1 cellular context compared by ENCODE assay signal in genomic region chr17:46818929-46819859, GRCh38.
TF ChIP-seq lines count a peak whose summit lies in the region.

No MANE protein-coding gene starts in this region.

TF ChIP-seq in SK-N-SH, 30 proteins besides CTCF, POLR2A, EP300 and RAD21 (continued from another document):
- TF ChIP-seq, protein P1, sequence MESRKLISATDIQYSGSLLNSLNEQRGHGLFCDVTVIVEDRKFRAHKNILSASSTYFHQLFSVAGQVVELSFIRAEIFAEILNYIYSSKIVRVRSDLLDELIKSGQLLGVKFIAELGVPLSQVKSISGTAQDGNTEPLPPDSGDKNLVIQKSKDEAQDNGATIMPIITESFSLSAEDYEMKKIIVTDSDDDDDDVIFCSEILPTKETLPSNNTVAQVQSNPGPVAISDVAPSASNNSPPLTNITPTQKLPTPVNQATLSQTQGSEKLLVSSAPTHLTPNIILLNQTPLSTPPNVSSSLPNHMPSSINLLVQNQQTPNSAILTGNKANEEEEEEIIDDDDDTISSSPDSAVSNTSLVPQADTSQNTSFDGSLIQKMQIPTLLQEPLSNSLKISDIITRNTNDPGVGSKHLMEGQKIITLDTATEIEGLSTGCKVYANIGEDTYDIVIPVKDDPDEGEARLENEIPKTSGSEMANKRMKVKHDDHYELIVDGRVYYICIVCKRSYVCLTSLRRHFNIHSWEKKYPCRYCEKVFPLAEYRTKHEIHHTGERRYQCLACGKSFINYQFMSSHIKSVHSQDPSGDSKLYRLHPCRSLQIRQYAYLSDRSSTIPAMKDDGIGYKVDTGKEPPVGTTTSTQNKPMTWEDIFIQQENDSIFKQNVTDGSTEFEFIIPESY (IDR thresholded peaks at IDR 0.05; ENCODE audit: borderline replicate concordance, low read depth) = no peak
- TF ChIP-seq GABPA (IDR thresholded peaks at IDR 0.05; ENCODE audit: low read depth) (no peak), FOSL2 (IDR thresholded peaks at IDR 0.05; ENCODE audit: borderline replicate concordance, low read depth) (no peak), MEF2A (IDR thresholded peaks at IDR 0.05; ENCODE audit: borderline replicate concordance, low read depth) (no peak), TCF12 (IDR thresholded peaks at IDR 0.05) (no peak), NRF1 (IDR thresholded peaks at IDR 0.05; ENCODE audit: low read depth, low read length) (no peak), NFIC (IDR thresholded peaks at IDR 0.05; ENCODE audit: borderline replicate concordance) (no peak), FOXJ3 (CRISPR knock-in tag; IDR thresholded peaks at IDR 0.05) (no peak)
- TF ChIP-seq, protein P2, sequence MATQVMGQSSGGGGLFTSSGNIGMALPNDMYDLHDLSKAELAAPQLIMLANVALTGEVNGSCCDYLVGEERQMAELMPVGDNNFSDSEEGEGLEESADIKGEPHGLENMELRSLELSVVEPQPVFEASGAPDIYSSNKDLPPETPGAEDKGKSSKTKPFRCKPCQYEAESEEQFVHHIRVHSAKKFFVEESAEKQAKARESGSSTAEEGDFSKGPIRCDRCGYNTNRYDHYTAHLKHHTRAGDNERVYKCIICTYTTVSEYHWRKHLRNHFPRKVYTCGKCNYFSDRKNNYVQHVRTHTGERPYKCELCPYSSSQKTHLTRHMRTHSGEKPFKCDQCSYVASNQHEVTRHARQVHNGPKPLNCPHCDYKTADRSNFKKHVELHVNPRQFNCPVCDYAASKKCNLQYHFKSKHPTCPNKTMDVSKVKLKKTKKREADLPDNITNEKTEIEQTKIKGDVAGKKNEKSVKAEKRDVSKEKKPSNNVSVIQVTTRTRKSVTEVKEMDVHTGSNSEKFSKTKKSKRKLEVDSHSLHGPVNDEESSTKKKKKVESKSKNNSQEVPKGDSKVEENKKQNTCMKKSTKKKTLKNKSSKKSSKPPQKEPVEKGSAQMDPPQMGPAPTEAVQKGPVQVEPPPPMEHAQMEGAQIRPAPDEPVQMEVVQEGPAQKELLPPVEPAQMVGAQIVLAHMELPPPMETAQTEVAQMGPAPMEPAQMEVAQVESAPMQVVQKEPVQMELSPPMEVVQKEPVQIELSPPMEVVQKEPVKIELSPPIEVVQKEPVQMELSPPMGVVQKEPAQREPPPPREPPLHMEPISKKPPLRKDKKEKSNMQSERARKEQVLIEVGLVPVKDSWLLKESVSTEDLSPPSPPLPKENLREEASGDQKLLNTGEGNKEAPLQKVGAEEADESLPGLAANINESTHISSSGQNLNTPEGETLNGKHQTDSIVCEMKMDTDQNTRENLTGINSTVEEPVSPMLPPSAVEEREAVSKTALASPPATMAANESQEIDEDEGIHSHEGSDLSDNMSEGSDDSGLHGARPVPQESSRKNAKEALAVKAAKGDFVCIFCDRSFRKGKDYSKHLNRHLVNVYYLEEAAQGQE (IDR thresholded peaks at IDR 0.05; ENCODE audit: low read depth, low read length) = no peak
TF ChIP-seq in SK-N-SH: peak in this region for 0.
